Comparison of ENCODE assay signal across 20 cellular contexts in the genomic region with DNA sequence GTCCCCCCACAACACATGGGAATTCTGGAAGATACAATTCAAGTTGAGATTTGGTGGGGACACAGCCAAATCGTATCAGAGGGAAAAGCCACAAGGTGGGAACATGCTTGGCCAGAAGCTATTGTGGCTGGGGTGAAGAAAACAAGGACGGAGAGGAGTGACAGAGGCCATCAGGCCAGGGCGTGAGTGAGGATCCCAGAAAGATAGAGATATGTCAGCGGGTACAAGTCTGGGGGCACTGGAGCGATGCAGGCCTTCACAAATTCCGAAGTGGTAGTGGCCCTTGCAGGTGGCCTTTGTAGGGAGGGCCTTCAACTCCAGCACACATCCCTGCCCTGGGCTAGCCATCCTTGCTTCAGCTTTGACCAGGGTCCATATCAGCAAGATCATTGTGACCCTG.
DNase-seq lines count a peak whose midpoint lies in the region; ATAC-seq and TF ChIP-seq lines count a peak whose summit lies in the region.
"Had no signal": no experiment of that assay in that cellular context is flagged by ENCODE, and none has a peak within 500 bp of the region (broad histone marks: within the 10 kb centered on the region; RNA-seq: fewer than 3 reads in every experiment).

No MANE protein-coding gene starts in this region.

- DNase-seq in CD14-positive monocyte (ENCODE audit: low spot score), result no peak
- no peak for DNase-seq in HL-60 (ENCODE audit: low read depth in 1 of 2, low spot score in 1 of 2)
- peak; percentile 72 for DNase-seq in coronary artery (ENCODE audit: low spot score)
- no peak for DNase-seq in NCI-H526 (lab: John Stamatoyannopoulos, UW)
- no peak for DNase-seq in occipital lobe (lab: John Stamatoyannopoulos, UW)
- DNase-seq in WTC11 (ENCODE audit: low spot score), result no peak
- DNase-seq: CD8-positive, alpha-beta T cell; DMS79 treated with DMSO at 0.1 percent for 48 hours; HCEC 1CT; NCI-H1105; NCI-H1694 treated with DMSO at 0.1 percent for 48 hours; NCI-H2107; NCI-H2227 treated with DMSO at 0.1 percent for 48 hours; NCI-H524; Right ventricle myocardium superior had no signal

- H3K27ac ChIP-seq in HL-60 (replicated peaks) (peak overlapping the region; percentile 92; the same call in 1 of the 2 replicates), coronary artery (no peak overlapping the region), neutrophil (peak overlapping the region; percentile 92)
- H3K27ac ChIP-seq: Peyer's patch, SK-N-MC had no signal

- POLR2A ChIA-PET in WTC11 (lab: Charles Lee), result no interaction called here

- CTCF ChIA-PET in WTC11 (lab: Charles Lee), result interaction anchor here (1.4 kb wide), 1 partner anchor 28 kb away, joined by 4 read pairs; no protein-coding TSS in a partner anchor

- peak overlapping the region in 5 of 7 donors; percentile 98 to 100 (median 100) for H3K27ac Mint-ChIP-seq in CD14-positive monocyte
- no peak overlapping the region for H3K27ac Mint-ChIP-seq in WTC11
- H3K27ac Mint-ChIP-seq: B cell had no signal

- peaks cover 86% of the 10 kb centered on the region for H3K4me1 Mint-ChIP-seq in CD14-positive monocyte
- H3K4me1 Mint-ChIP-seq in WTC11, result peaks cover 21% of the 10 kb centered on the region

- ATAC-seq in GM21786 (IDR thresholded peaks at IDR 0.05; ENCODE audit: unreplicated experiment) (no peak), WTC11 (no peak)
- ATAC-seq: CD8-positive, alpha-beta T cell had no signal

- H3K27me3 Mint-ChIP-seq in CD14-positive monocyte (ENCODE audit: low read depth in 3 of 3) (peaks cover 0 to 8% (median 1%) of the 10 kb centered on the region in 3 donors), WTC11 (ENCODE audit: low read depth) (no peaks in the 10 kb centered on the region)
- H3K27me3 Mint-ChIP-seq: B cell had no signal

- H3K4me3 Mint-ChIP-seq in CD14-positive monocyte (no peak overlapping the region), WTC11 (no peak overlapping the region)
- H3K4me3 Mint-ChIP-seq: B cell; CD8-positive, alpha-beta T cell had no signal

- H3K4me3 ChIP-seq in HL-60 (replicated peaks; ENCODE audit: insufficient read depth, low read length), result no peak overlapping the region
- no peak overlapping the region for H3K4me3 ChIP-seq in coronary artery
- H3K4me3 ChIP-seq in neutrophil (ENCODE audit: low read depth in 1 of 2, low read length in 1 of 2), result no peak overlapping the region
- H3K4me3 ChIP-seq: Peyer's patch, SK-N-MC had no signal

- H3K36me3 Mint-ChIP-seq in CD14-positive monocyte (peaks cover 0 to 2% of the 10 kb centered on the region in 2 donors), WTC11 (peaks cover 12% of the 10 kb centered on the region)
- H3K36me3 Mint-ChIP-seq: CD8-positive, alpha-beta T cell had no signal

- intact Hi-C loops in CD14-positive monocyte (cut with micrococcal nuclease), result loop anchor here (5.0 to 10.0 kb wide), 3 partner anchors 34 to 84 kb away; no protein-coding TSS in a partner anchor

- no peaks in the 10 kb centered on the region for H3K27me3 ChIP-seq in HL-60 (ENCODE audit: insufficient read depth, poor library complexity, severe bottlenecking)
- H3K27me3 ChIP-seq in neutrophil, result no peaks in the 10 kb centered on the region
- H3K27me3 ChIP-seq: Peyer's patch had no signal

- H3K4me1 ChIP-seq in neutrophil (ENCODE audit: control insufficient read depth in 1 of 2, insufficient read depth in 1 of 2, low read depth in 1 of 2, low read length in 1 of 2), result peaks cover 82 to 94% of the 10 kb centered on the region in 2 experiments

- H3K36me3 ChIP-seq in neutrophil, result no peaks in the 10 kb centered on the region
- H3K36me3 ChIP-seq: Peyer's patch had no signal

- H3K9me3 Mint-ChIP-seq in CD14-positive monocyte (peaks cover 0 to 4% (median 0%) of the 10 kb centered on the region in 7 donors), WTC11 (peaks cover 12% of the 10 kb centered on the region)
- H3K9me3 Mint-ChIP-seq: CD8-positive, alpha-beta T cell had no signal

- no peaks in the 10 kb centered on the region for H3K9me3 ChIP-seq in neutrophil
- H3K9me3 ChIP-seq: Peyer's patch had no signal

- TF ChIP-seq CTCF in CD14-positive monocyte (IDR thresholded peaks at IDR 0.05) (no peak), HL-60 (IDR thresholded peaks at IDR 0.05; ENCODE audit: insufficient read depth, low read length) (no peak), coronary artery (IDR thresholded peaks at IDR 0.05) (no peak), neutrophil (IDR thresholded peaks at IDR 0.05) (no peak), WTC11 (IDR thresholded peaks at IDR 0.05) (no peak)

TF ChIP-seq in WTC11, 78 proteins besides CTCF, POLR2A, EP300 and RAD21:
- TF ChIP-seq, protein P1, sequence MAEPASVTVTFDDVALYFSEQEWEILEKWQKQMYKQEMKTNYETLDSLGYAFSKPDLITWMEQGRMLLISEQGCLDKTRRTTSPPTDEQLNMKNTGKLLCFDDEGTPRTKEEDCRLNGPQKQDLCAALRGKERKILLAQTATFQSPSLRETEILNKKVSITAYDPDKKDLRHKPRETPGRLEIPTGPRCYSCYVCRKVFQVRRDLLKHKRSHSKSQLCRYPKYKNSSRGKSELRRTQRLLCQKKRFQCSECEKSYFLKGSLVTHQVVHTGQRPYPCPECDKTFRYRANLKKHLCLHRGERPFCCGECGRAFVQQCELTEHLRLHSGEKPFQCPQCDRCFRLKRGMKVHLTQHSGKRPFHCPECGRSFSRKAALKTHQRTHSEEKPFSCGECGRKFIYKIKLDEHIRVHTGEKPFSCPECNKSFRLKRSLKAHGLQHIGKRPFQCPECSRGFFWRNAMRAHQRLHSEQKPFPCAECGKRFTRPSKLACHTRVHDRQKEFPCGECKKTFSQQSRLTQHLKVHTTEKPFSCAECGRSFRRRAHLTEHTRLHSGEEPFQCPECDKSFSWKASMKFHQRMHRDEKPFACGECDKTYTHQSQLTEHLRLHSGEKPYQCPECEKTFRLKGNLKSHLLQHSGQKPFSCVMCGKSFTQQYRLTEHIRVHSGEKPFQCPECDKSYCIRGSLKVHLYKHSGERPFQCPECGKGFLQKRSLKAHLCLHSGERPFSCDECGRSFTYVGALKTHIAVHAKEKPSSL (CRISPR knock-in tag; conservative IDR thresholded peaks at IDR 0.05), result no peak
- TF ChIP-seq, protein P2, sequence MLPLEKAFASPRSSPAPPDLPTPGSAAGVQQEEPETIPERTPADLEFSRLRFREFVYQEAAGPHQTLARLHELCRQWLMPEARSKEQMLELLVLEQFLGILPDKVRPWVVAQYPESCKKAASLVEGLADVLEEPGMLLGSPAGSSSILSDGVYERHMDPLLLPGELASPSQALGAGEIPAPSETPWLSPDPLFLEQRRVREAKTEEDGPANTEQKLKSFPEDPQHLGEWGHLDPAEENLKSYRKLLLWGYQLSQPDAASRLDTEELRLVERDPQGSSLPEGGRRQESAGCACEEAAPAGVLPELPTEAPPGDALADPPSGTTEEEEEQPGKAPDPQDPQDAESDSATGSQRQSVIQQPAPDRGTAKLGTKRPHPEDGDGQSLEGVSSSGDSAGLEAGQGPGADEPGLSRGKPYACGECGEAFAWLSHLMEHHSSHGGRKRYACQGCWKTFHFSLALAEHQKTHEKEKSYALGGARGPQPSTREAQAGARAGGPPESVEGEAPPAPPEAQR (CRISPR knock-in tag; IDR thresholded peaks at IDR 0.05), result no peak
- TF ChIP-seq OVOL2 (CRISPR knock-in tag; IDR thresholded peaks at IDR 0.05; ENCODE audit: borderline replicate concordance), result no peak
- TF ChIP-seq, protein P3, sequence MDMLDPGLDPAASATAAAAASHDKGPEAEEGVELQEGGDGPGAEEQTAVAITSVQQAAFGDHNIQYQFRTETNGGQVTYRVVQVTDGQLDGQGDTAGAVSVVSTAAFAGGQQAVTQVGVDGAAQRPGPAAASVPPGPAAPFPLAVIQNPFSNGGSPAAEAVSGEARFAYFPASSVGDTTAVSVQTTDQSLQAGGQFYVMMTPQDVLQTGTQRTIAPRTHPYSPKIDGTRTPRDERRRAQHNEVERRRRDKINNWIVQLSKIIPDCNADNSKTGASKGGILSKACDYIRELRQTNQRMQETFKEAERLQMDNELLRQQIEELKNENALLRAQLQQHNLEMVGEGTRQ (CRISPR knock-in tag; IDR thresholded peaks at IDR 0.05), result no peak

Comparison
In these comparisons a context has a peak if more than half of its experiments do, and no peak if none do; other contexts are left out.
1. H3K27ac ChIP-seq: peak in HL-60 (single experiment) and neutrophil (single experiment); none in coronary artery (0 of 2).